ENCODE assay signal across 8 cellular contexts in genomic region chr4:37976991-37977470, GRCh38. TPM values are rescaled to one million over a fixed set of nuclear protein-coding genes. Genes with fewer than 3 reads are reported as not detected.
DNase-seq lines count a peak whose midpoint lies in the region; ATAC-seq and TF ChIP-seq lines count a peak whose summit lies in the region.

No MANE protein-coding gene starts in this region.

- TF ChIP-seq CTCF in LNCaP clone FGC (IDR thresholded peaks at IDR 0.05; ENCODE audit: control insufficient read depth, extremely low read depth, insufficient read depth) (no peak), heart right ventricle (IDR thresholded peaks at IDR 0.05) (peak in 5 of 9 donors; percentile 17 to 48 (median 24)), prostate gland (IDR thresholded peaks at IDR 0.05) (no peak), uterus (IDR thresholded peaks at IDR 0.05) (peak in 3 of 4 experiments; percentile 15 to 37 (median 24))

- H3K4me3 ChIP-seq in LNCaP clone FGC (ENCODE audit: low read depth, low read length) (peak overlapping the region; percentile 54), adipocyte (ENCODE audit: low read length) (peak overlapping the region; percentile 75), heart right ventricle (peak overlapping the region; percentile 53 to 98 (median 92)), prostate gland (peak overlapping the region; percentile 65 to 82), uterus (peak overlapping the region; percentile 39 to 73)

- no peaks in the 10 kb centered on the region for H3K27me3 ChIP-seq in adipocyte (replicated peaks; ENCODE audit: control insufficient read depth, insufficient read depth, low read length)
- H3K27me3 ChIP-seq in heart right ventricle = no peaks in the 10 kb centered on the region
- H3K27me3 ChIP-seq in prostate gland (replicated peaks; ENCODE audit: insufficient read depth) = no peaks in the 10 kb centered on the region
- H3K27me3 ChIP-seq in uterus = no peaks in the 10 kb centered on the region

- peak overlapping the region; percentile 64 for H3K9ac ChIP-seq in adipocyte (ENCODE audit: low read length)

- TF ChIP-seq POLR2A in prostate gland (IDR thresholded peaks at IDR 0.05) (no peak), uterus (IDR thresholded peaks at IDR 0.05) (no peak)

- H3K27ac ChIP-seq in heart right ventricle (peak overlapping the region; percentile 86 to 99 (median 98)), prostate gland (peak overlapping the region; percentile 82 to 88), uterus (peak overlapping the region; percentile 95 to 99)

- peak; percentile 16 for DNase-seq in G401 (ENCODE audit: low spot score)
- DNase-seq in GOT3 (lab: John Stamatoyannopoulos, UW) = peak; percentile 10
- DNase-seq in LNCaP clone FGC (ENCODE audit: low read depth) = no peak
- peak; percentile 54 for DNase-seq in SW480 (ENCODE audit: low spot score)
- DNase-seq in adipocyte (ENCODE audit: low read depth) = peak; percentile 90
- DNase-seq in heart right ventricle = peak; percentile 85 to 86
- DNase-seq in prostate gland (ENCODE audit: low spot score) = peak; percentile 57
- DNase-seq in uterus = peak; percentile 83 to 84

- in situ Hi-C loops in G401 (cut with HindIII; ENCODE audit: low sequenced_read_pairs) = no loop called here

- H3K9me3 ChIP-seq in adipocyte (ENCODE audit: control insufficient read depth, low read length) (no peaks in the 10 kb centered on the region), heart right ventricle (no peaks in the 10 kb centered on the region), prostate gland (no peaks in the 10 kb centered on the region), uterus (no peaks in the 10 kb centered on the region)

- intact Hi-C loops in heart right ventricle (cut with DNase I) = loop anchor here in 8 of 10 donors (2.0 to 10.0 kb wide), 10 partner anchors 55 to 292 kb away; partner anchors contain the start of genes PGM2 (in 6 of the 8), TBC1D1 (in 5 of the 8) and RELL1 (in 2 of the 8)
- intact Hi-C loops in prostate gland (cut with DNase I) = loop anchor here (5.0 kb wide), 5 partner anchors 60 to 290 kb away; partner anchors contain the start of genes PGM2, RELL1 and TBC1D1
- intact Hi-C loops in uterus (cut with DNase I; ENCODE audit: low total_unique reads) = loop anchor here (10.0 kb wide), 2 partner anchors 58 to 82 kb away; partner anchors contain the start of gene TBC1D1

- peaks cover 7% of the 10 kb centered on the region for H3K4me1 ChIP-seq in adipocyte (ENCODE audit: control insufficient read depth, insufficient read depth, low read length)
- H3K4me1 ChIP-seq in heart right ventricle = peaks cover 5 to 56% (median 36%) of the 10 kb centered on the region in 9 donors
- H3K4me1 ChIP-seq in prostate gland (replicated peaks) = no peaks in the 10 kb centered on the region
- H3K4me1 ChIP-seq in uterus = no peaks in the 10 kb centered on the region

- no peaks in the 10 kb centered on the region for H3K36me3 ChIP-seq in adipocyte (ENCODE audit: control insufficient read depth, insufficient read depth, low read length, severe bottlenecking)
- no peaks in the 10 kb centered on the region for H3K36me3 ChIP-seq in heart right ventricle
- H3K36me3 ChIP-seq in prostate gland = no peaks in the 10 kb centered on the region
- no peaks in the 10 kb centered on the region for H3K36me3 ChIP-seq in uterus

- 5 to 7% methylated on average over 16 to 45 of the region's 50 CpGs for WGBS in heart right ventricle, 2 donors
- 1% methylated on average over 22 of the region's 50 CpGs for WGBS in prostate gland

- ATAC-seq in heart right ventricle = peak; percentile 80 to 94 (median 86)

RNA-seq across cellular contexts. Expression of gene PTTG2, which starts 16.8 kb away (rescaled TPM):
- total RNA-seq in G401 (2014; rRNA removed; shearing (Covaris generic)) = not detected in 2 replicates
- total RNA-seq in heart right ventricle = 1 to 10 TPM in 1 of 10 donors, under 1 TPM in 7, not detected in 2; 0.55 to 1.0 (median 0.87) TPM
- 1 to 10 TPM; 1.2 to 1.6 TPM for polyA plus RNA-seq in heart right ventricle
- 1 to 10 TPM in 1 of 2 donors, not detected in 1; 2.6 TPM for total RNA-seq in prostate gland
- total RNA-seq in uterus = 1 to 10 TPM in 1 of 4 donors, under 1 TPM in 1, not detected in 2; 0.90 to 4.1 TPM

Comparison
In these comparisons a context has a peak if more than half of its experiments do, and no peak if none do; other contexts are left out.
1. CTCF ChIP-seq: peak in heart right ventricle (5 of 9) and uterus (3 of 4); none in LNCaP clone FGC (single experiment) and prostate gland (0 of 4).
2. Peak in every context shown above with its lines, with median percentiles within 50 percentile points of each other: H3K4me3 ChIP-seq and H3K27ac ChIP-seq.